ENCODE assay signal across 1 cellular context in genomic region chr20:45288860-45289259, GRCh38.
TF ChIP-seq lines count a peak whose summit lies in the region.

No MANE protein-coding gene starts in this region.

TF ChIP-seq in K562, 482 proteins besides CTCF, POLR2A, EP300 and RAD21:
- peak; percentile 92 for TF ChIP-seq ZFP36 (IDR thresholded peaks at IDR 0.05; ENCODE audit: low read depth, low read length, partially characterized antibody)
- TF ChIP-seq, protein P1, sequence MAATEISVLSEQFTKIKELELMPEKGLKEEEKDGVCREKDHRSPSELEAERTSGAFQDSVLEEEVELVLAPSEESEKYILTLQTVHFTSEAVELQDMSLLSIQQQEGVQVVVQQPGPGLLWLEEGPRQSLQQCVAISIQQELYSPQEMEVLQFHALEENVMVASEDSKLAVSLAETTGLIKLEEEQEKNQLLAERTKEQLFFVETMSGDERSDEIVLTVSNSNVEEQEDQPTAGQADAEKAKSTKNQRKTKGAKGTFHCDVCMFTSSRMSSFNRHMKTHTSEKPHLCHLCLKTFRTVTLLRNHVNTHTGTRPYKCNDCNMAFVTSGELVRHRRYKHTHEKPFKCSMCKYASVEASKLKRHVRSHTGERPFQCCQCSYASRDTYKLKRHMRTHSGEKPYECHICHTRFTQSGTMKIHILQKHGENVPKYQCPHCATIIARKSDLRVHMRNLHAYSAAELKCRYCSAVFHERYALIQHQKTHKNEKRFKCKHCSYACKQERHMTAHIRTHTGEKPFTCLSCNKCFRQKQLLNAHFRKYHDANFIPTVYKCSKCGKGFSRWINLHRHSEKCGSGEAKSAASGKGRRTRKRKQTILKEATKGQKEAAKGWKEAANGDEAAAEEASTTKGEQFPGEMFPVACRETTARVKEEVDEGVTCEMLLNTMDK (IDR thresholded peaks at IDR 0.05; ENCODE audit: borderline replicate concordance, insufficient read depth, low read depth, low read length, poor library complexity, severe bottlenecking): no peak
